ENCODE assay signal across 1 cellular context in genomic region chr17:80187090-80187489, GRCh38.
TF ChIP-seq lines count a peak whose summit lies in the region.

No MANE protein-coding gene starts in this region.

TF ChIP-seq in SK-N-SH, 30 proteins besides CTCF, POLR2A, EP300 and RAD21:
- no peak for TF ChIP-seq CHD2 (IDR thresholded peaks at IDR 0.05; ENCODE audit: low read length, partially characterized antibody)
- TF ChIP-seq MAX (IDR thresholded peaks at IDR 0.05; ENCODE audit: low read depth) = no peak
- TF ChIP-seq, protein P1, sequence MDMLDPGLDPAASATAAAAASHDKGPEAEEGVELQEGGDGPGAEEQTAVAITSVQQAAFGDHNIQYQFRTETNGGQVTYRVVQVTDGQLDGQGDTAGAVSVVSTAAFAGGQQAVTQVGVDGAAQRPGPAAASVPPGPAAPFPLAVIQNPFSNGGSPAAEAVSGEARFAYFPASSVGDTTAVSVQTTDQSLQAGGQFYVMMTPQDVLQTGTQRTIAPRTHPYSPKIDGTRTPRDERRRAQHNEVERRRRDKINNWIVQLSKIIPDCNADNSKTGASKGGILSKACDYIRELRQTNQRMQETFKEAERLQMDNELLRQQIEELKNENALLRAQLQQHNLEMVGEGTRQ (IDR thresholded peaks at IDR 0.05; ENCODE audit: borderline replicate concordance, low read depth, low read length) = no peak
- TF ChIP-seq, protein P2, sequence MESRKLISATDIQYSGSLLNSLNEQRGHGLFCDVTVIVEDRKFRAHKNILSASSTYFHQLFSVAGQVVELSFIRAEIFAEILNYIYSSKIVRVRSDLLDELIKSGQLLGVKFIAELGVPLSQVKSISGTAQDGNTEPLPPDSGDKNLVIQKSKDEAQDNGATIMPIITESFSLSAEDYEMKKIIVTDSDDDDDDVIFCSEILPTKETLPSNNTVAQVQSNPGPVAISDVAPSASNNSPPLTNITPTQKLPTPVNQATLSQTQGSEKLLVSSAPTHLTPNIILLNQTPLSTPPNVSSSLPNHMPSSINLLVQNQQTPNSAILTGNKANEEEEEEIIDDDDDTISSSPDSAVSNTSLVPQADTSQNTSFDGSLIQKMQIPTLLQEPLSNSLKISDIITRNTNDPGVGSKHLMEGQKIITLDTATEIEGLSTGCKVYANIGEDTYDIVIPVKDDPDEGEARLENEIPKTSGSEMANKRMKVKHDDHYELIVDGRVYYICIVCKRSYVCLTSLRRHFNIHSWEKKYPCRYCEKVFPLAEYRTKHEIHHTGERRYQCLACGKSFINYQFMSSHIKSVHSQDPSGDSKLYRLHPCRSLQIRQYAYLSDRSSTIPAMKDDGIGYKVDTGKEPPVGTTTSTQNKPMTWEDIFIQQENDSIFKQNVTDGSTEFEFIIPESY (IDR thresholded peaks at IDR 0.05; ENCODE audit: borderline replicate concordance, low read depth) = no peak
- TF ChIP-seq FOXJ3 (CRISPR knock-in tag; IDR thresholded peaks at IDR 0.05) = no peak
- TF ChIP-seq TEAD4 (IDR thresholded peaks at IDR 0.05; ENCODE audit: borderline replicate concordance, insufficient read depth) = no peak
- TF ChIP-seq RFX5 (IDR thresholded peaks at IDR 0.05; ENCODE audit: low read length) = no peak
TF ChIP-seq in SK-N-SH: peak in this region for 0.
